Comparison of ENCODE assay signal across 19 cellular contexts in genomic region chr13:22229916-22230315, GRCh38.
DNase-seq lines count a peak whose midpoint lies in the region; ATAC-seq and TF ChIP-seq lines count a peak whose summit lies in the region.
"Had no signal": no experiment of that assay in that cellular context is flagged by ENCODE, and none has a peak within 500 bp of the region (broad histone marks: within the 10 kb centered on the region; RNA-seq: fewer than 3 reads in every experiment).

No MANE protein-coding gene starts in this region.

- ATAC-seq in activated T-cell treated with anti-CD3 and anti-CD28 coated beads, Interleukin-2, amount 50 U/mL, for 72 hours (replicated peaks in 1 of 2): no peak
- peak; percentile 44 for ATAC-seq in HG02610 (IDR thresholded peaks at IDR 0.05; ENCODE audit: unreplicated experiment)
- ATAC-seq in activated naive CD8-positive, alpha-beta T cell treated with anti-CD3 and anti-CD28 coated beads, Interleukin-2, amount 50 U/mL, for 24 hours: peak; percentile 69
- ATAC-seq in activated CD4-positive, alpha-beta T cell treated with anti-CD3 and anti-CD28 coated beads for 36 hours: no peak
- ATAC-seq: HCT116, HepG2 had no signal

- CTCF ChIA-PET in activated CD4-positive, alpha-beta T cell treated with anti-CD3 and anti-CD28 coated beads for 36 hours (lab: Charles Lee): no interaction called here

- H3K4me3 Mint-ChIP-seq in activated T-cell treated with anti-CD3 and anti-CD28 coated beads, Interleukin-2, amount 50 U/mL, for 72 hours: peak overlapping the region in 1 of 2 donors; percentile 21
- no peak overlapping the region for H3K4me3 Mint-ChIP-seq in activated naive CD8-positive, alpha-beta T cell treated with anti-CD3 and anti-CD28 coated beads, Interleukin-2, amount 50 U/mL, for 24 hours
- no peak overlapping the region for H3K4me3 Mint-ChIP-seq in stimulated activated naive CD8-positive, alpha-beta T cell treated with anti-CD3 and anti-CD28 coated beads, Interleukin-15, Interleukin-2, amounts not matched to agents 100 ng/mL and 50 ng/mL, for 24 hours
- no peak overlapping the region for H3K4me3 Mint-ChIP-seq in activated CD4-positive, alpha-beta T cell treated with anti-CD3 and anti-CD28 coated beads for 36 hours
- H3K4me3 Mint-ChIP-seq: CD4-positive, CD25-positive, alpha-beta regulatory T cell; CD8-positive, alpha-beta memory T cell; HFFc6 had no signal

- no peak for DNase-seq in activated T-cell treated with anti-CD3 and anti-CD28 coated beads, Interleukin-2, amount 50 U/mL, for 72 hours
- DNase-seq in activated T-cell treated with anti-CD3 and anti-CD28 coated beads, Interleukin-2, amount 50 U/mL, for 1 hour: no peak
- no peak for DNase-seq in activated naive CD8-positive, alpha-beta T cell treated with anti-CD3 and anti-CD28 coated beads, Interleukin-2, amount 50 U/mL, for 24 hours
- DNase-seq in HuH-7 (ENCODE audit: low spot score): no peak
- no peak for DNase-seq in activated CD4-positive, alpha-beta T cell treated with anti-CD3 and anti-CD28 coated beads for 36 hours
- no peak for DNase-seq in GM13977 (ENCODE audit: low spot score)
- DNase-seq: 8988T; C1 segment of cervical spinal cord; CD4-positive, CD25-positive, alpha-beta regulatory T cell; CD8-positive, alpha-beta memory T cell; COR-L47; GOT3; H7; HFFc6; KG1 had no signal

- H3K27ac Mint-ChIP-seq in activated T-cell treated with anti-CD3 and anti-CD28 coated beads, Interleukin-2, amount 50 U/mL, for 72 hours: peak overlapping the region; percentile 47
- H3K27ac Mint-ChIP-seq in activated naive CD8-positive, alpha-beta T cell treated with anti-CD3 and anti-CD28 coated beads, Interleukin-2, amount 50 U/mL, for 24 hours: peak overlapping the region; percentile 16
- peak overlapping the region; percentile 1 for H3K27ac Mint-ChIP-seq in stimulated activated naive CD8-positive, alpha-beta T cell treated with anti-CD3 and anti-CD28 coated beads, Interleukin-15, Interleukin-2, amounts not matched to agents 100 ng/mL and 50 ng/mL, for 24 hours
- H3K27ac Mint-ChIP-seq in activated CD4-positive, alpha-beta T cell treated with anti-CD3 and anti-CD28 coated beads for 36 hours: no peak overlapping the region
- H3K27ac Mint-ChIP-seq: CD4-positive, CD25-positive, alpha-beta regulatory T cell; HFFc6 had no signal

- intact Hi-C loops in activated CD4-positive, alpha-beta T cell treated with anti-CD3 and anti-CD28 coated beads for 36 hours (cut with DNase I, micrococcal nuclease): no loop called here

- no peaks in the 10 kb centered on the region for H3K27me3 Mint-ChIP-seq in activated T-cell treated with anti-CD3 and anti-CD28 coated beads, Interleukin-2, amount 50 U/mL, for 72 hours (ENCODE audit: low read depth)
- peaks cover 2% of the 10 kb centered on the region for H3K27me3 Mint-ChIP-seq in activated naive CD8-positive, alpha-beta T cell treated with anti-CD3 and anti-CD28 coated beads, Interleukin-2, amount 50 U/mL, for 24 hours
- no peaks in the 10 kb centered on the region for H3K27me3 Mint-ChIP-seq in stimulated activated naive CD8-positive, alpha-beta T cell treated with anti-CD3 and anti-CD28 coated beads, Interleukin-15, Interleukin-2, amounts not matched to agents 100 ng/mL and 50 ng/mL, for 24 hours
- H3K27me3 Mint-ChIP-seq in activated CD4-positive, alpha-beta T cell treated with anti-CD3 and anti-CD28 coated beads for 36 hours: no peaks in the 10 kb centered on the region

- POLR2A ChIA-PET in activated CD4-positive, alpha-beta T cell treated with anti-CD3 and anti-CD28 coated beads for 36 hours (lab: Charles Lee): no interaction called here

- no peak for TF ChIP-seq CTCF in GM13977 (IDR thresholded peaks at IDR 0.05; ENCODE audit: extremely low read depth, insufficient read depth, missing control alignments)

- H3K4me1 Mint-ChIP-seq in activated T-cell treated with anti-CD3 and anti-CD28 coated beads, Interleukin-2, amount 50 U/mL, for 72 hours (ENCODE audit: low read depth): peaks cover 14% of the 10 kb centered on the region
- H3K4me1 Mint-ChIP-seq in activated naive CD8-positive, alpha-beta T cell treated with anti-CD3 and anti-CD28 coated beads, Interleukin-2, amount 50 U/mL, for 24 hours: peaks cover 23% of the 10 kb centered on the region
- peaks cover 21% of the 10 kb centered on the region for H3K4me1 Mint-ChIP-seq in stimulated activated naive CD8-positive, alpha-beta T cell treated with anti-CD3 and anti-CD28 coated beads, Interleukin-15, Interleukin-2, amounts not matched to agents 100 ng/mL and 50 ng/mL, for 24 hours (ENCODE audit: low read depth)
- peaks cover 5% of the 10 kb centered on the region for H3K4me1 Mint-ChIP-seq in activated CD4-positive, alpha-beta T cell treated with anti-CD3 and anti-CD28 coated beads for 36 hours
- H3K4me1 Mint-ChIP-seq: CD4-positive, CD25-positive, alpha-beta regulatory T cell had no signal

- peaks cover 0 to 2% of the 10 kb centered on the region in 2 donors for H3K9me3 Mint-ChIP-seq in activated T-cell treated with anti-CD3 and anti-CD28 coated beads, Interleukin-2, amount 50 U/mL, for 72 hours
- no peaks in the 10 kb centered on the region for H3K9me3 Mint-ChIP-seq in activated naive CD8-positive, alpha-beta T cell treated with anti-CD3 and anti-CD28 coated beads, Interleukin-2, amount 50 U/mL, for 24 hours
- no peaks in the 10 kb centered on the region for H3K9me3 Mint-ChIP-seq in stimulated activated naive CD8-positive, alpha-beta T cell treated with anti-CD3 and anti-CD28 coated beads, Interleukin-15, Interleukin-2, amounts not matched to agents 100 ng/mL and 50 ng/mL, for 24 hours
- no peaks in the 10 kb centered on the region for H3K9me3 Mint-ChIP-seq in activated CD4-positive, alpha-beta T cell treated with anti-CD3 and anti-CD28 coated beads for 36 hours (ENCODE audit: low read depth)
- H3K9me3 Mint-ChIP-seq: CD4-positive, CD25-positive, alpha-beta regulatory T cell; CD8-positive, alpha-beta memory T cell had no signal

- in situ Hi-C loops in GM13977 (cut with MboI; ENCODE audit: low pct_unique_long_range_greater_than_20kb, low sequenced_read_pairs, unreplicated experiment): no loop called here

- no peaks in the 10 kb centered on the region for H3K36me3 Mint-ChIP-seq in activated T-cell treated with anti-CD3 and anti-CD28 coated beads, Interleukin-2, amount 50 U/mL, for 72 hours (ENCODE audit: insufficient read depth in 2 of 2)
- no peaks in the 10 kb centered on the region for H3K36me3 Mint-ChIP-seq in activated naive CD8-positive, alpha-beta T cell treated with anti-CD3 and anti-CD28 coated beads, Interleukin-2, amount 50 U/mL, for 24 hours (ENCODE audit: low read depth)
- no peaks in the 10 kb centered on the region for H3K36me3 Mint-ChIP-seq in stimulated activated naive CD8-positive, alpha-beta T cell treated with anti-CD3 and anti-CD28 coated beads, Interleukin-15, Interleukin-2, amounts not matched to agents 100 ng/mL and 50 ng/mL, for 24 hours (ENCODE audit: low read depth)
- H3K36me3 Mint-ChIP-seq in activated CD4-positive, alpha-beta T cell treated with anti-CD3 and anti-CD28 coated beads for 36 hours (ENCODE audit: low read depth): no peaks in the 10 kb centered on the region
- H3K36me3 Mint-ChIP-seq: CD4-positive, CD25-positive, alpha-beta regulatory T cell; CD8-positive, alpha-beta memory T cell had no signal

Comparison
In these comparisons a context has a peak if more than half of its experiments do, and no peak if none do; other contexts are left out.
1. ATAC-seq: peak in HG02610 (single experiment) and activated naive CD8-positive, alpha-beta T cell treated with anti-CD3 and anti-CD28 coated beads, Interleukin-2, amount 50 U/mL, for 24 hours (single experiment); none in activated T-cell treated with anti-CD3 and anti-CD28 coated beads, Interleukin-2, amount 50 U/mL, for 72 hours (0 of 2) and activated CD4-positive, alpha-beta T cell treated with anti-CD3 and anti-CD28 coated beads for 36 hours (single experiment).